ENCODE assay signal across 20 cellular contexts in genomic region chr21:41832230-41833137, GRCh38. TPM values are rescaled to one million over a fixed set of nuclear protein-coding genes. Genes with fewer than 3 reads are reported as not detected.
A peak's percentile ranks its signal among the peaks of the same experiment; 100 is the strongest.
DNase-seq lines count a peak whose midpoint lies in the region; ATAC-seq and TF ChIP-seq lines count a peak whose summit lies in the region.
"Had no signal": no experiment of that assay in that cellular context is flagged by ENCODE, and none has a peak within 500 bp of the region (broad histone marks: within the 10 kb centered on the region; RNA-seq: fewer than 3 reads in every experiment).

No MANE protein-coding gene starts in this region.

- DNase-seq in HFFc6 (no peak), mesenteric fat pad (ENCODE audit: low spot score) (peak; percentile 85), NCI-H82 (lab: John Stamatoyannopoulos, UW) (no peak), coronary artery (ENCODE audit: low spot score) (no peak), NCI-H526 treated with DMSO at 0.1 percent for 48 hours (lab: John Stamatoyannopoulos, UW) (no peak)
- DNase-seq: activated CD4-positive, alpha-beta T cell treated with anti-CD3 and anti-CD28 coated beads, Interleukin-2, amount 10 ng/mL, durations not matched to agents 24 days and 14 days; activated naive CD4-positive, alpha-beta T cell treated with anti-CD3 and anti-CD28 coated beads, Interleukin-2, amount 50 U/mL, for 16 hours; foreskin melanocyte; KBM-7; NCI-H1092 treated with DMSO at 0.1 percent for 48 hours; NCI-H748 treated with DMSO at 0.1 percent for 48 hours; occipital lobe; sigmoid colon; stimulated activated CD4-positive, alpha-beta T cell treated with anti-CD3 and anti-CD28 coated beads, Interleukin-2, amount 100 ng/mL, for 24 hours; uterus had no signal

- H3K9me3 Mint-ChIP-seq in HFFc6, result no peaks in the 10 kb centered on the region
- H3K9me3 Mint-ChIP-seq: activated CD4-positive, alpha-beta T cell treated with anti-CD3 and anti-CD28 coated beads, Interleukin-2, amount 10 ng/mL, durations not matched to agents 24 days and 14 days had no signal

- no peak overlapping the region for H3K4me3 ChIP-seq in coronary artery
- H3K4me3 ChIP-seq: Peyer's patch, sigmoid colon, uterus had no signal

- H3K27ac Mint-ChIP-seq in HFFc6, result no peak overlapping the region
- H3K27ac Mint-ChIP-seq: activated CD4-positive, alpha-beta T cell treated with anti-CD3 and anti-CD28 coated beads, Interleukin-2, amount 10 ng/mL, durations not matched to agents 24 days and 14 days had no signal

- TF ChIP-seq CTCF in GM12872 (IDR thresholded peaks at IDR 0.05; ENCODE audit: insufficient read depth, low read depth, low read length) (peak; percentile 47), HFFc6 (IDR thresholded peaks at IDR 0.05) (0 out of 2 replicates have a peak, but pooled peaks have one; percentile 14), VCaP (conservative IDR thresholded peaks at IDR 0.05) (0 out of 2 replicates have a peak, but pooled peaks have one; percentile 11), coronary artery (IDR thresholded peaks at IDR 0.05) (no peak)

- H3K27ac ChIP-seq in VCaP (no peak overlapping the region), coronary artery (no peak overlapping the region)
- H3K27ac ChIP-seq: sigmoid colon, uterus had no signal

- no peak overlapping the region for H3K4me3 Mint-ChIP-seq in HFFc6
- H3K4me3 Mint-ChIP-seq: activated CD4-positive, alpha-beta T cell treated with anti-CD3 and anti-CD28 coated beads, Interleukin-2, amount 10 ng/mL, durations not matched to agents 24 days and 14 days had no signal

- no peaks in the 10 kb centered on the region; the same call in 1 of the 2 replicates for H3K27me3 Mint-ChIP-seq in HFFc6 (ENCODE audit: insufficient read depth)
- H3K27me3 Mint-ChIP-seq: activated CD4-positive, alpha-beta T cell treated with anti-CD3 and anti-CD28 coated beads, Interleukin-2, amount 10 ng/mL, durations not matched to agents 24 days and 14 days had no signal

- peaks cover 4% of the 10 kb centered on the region; the same call in 1 of the 2 replicates for H3K36me3 Mint-ChIP-seq in HFFc6 (ENCODE audit: low read depth)

- ATAC-seq in HG02970 (IDR thresholded peaks at IDR 0.05; ENCODE audit: low FRiP score, unreplicated experiment), result no peak
- ATAC-seq: SK-N-SH treated with all-trans-retinoic acid at 6 μM for 48 hours had no signal

- no peaks in the 10 kb centered on the region for H3K4me1 Mint-ChIP-seq in HFFc6 (ENCODE audit: low read depth)
- H3K4me1 Mint-ChIP-seq: activated CD4-positive, alpha-beta T cell treated with anti-CD3 and anti-CD28 coated beads, Interleukin-2, amount 10 ng/mL, durations not matched to agents 24 days and 14 days had no signal

RNA-seq across cellular contexts. Expression of gene PRDM15, which starts 46.7 kb away (rescaled TPM):
- 1 to 10 TPM; 3.4 to 4.9 (median 4.0) TPM for total RNA-seq in HFFc6 (2021; fragmentation: NEBNext Ultra II Directional; extraction: Animal tissue kit (Norgen Biotek cat#: 25700))
- 8.0 TPM for total RNA-seq in mesenteric fat pad
